ENCODE assay signal across 12 cellular contexts in the genomic region with DNA sequence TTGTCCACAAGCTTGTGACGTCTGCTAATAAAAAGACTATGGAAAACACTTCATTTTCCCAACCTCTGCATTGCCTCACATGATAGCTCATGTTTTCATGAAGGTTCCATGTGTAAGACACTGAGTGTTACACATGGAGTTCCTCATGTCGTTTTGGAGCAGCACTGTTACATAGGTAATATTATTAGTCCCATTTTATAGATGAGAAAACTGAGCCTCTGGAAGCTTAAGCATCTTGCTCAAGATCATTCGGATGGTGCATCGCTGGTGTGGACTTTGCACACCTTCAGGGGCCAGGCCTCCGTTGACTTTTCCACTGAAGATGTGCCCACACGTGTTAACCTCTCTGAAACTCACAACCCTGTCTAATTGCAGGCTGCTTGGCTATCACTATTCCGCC.
"Had no signal": no experiment of that assay in that cellular context is flagged by ENCODE, and none has a peak within 500 bp of the region (broad histone marks: within the 10 kb centered on the region; RNA-seq: fewer than 3 reads in every experiment).

No MANE protein-coding gene starts in this region.

- H3K9me3 ChIP-seq: esophagus muscularis mucosa, mucosa of descending colon, ovary, thoracic aorta, uterus had no signal

- H3K9me3 Mint-ChIP-seq: activated CD4-positive, alpha-beta memory T cell treated with anti-CD3 and anti-CD28 coated beads, Interleukin-2, amount 10 ng/mL, durations not matched to agents 7 days and 5 days; activated naive CD8-positive, alpha-beta T cell treated with anti-CD3 and anti-CD28 coated beads, Interleukin-2, amount 10 ng/mL, durations not matched to agents 7 days and 5 days; activated T-cell treated with anti-CD3 and anti-CD28 coated beads, Interleukin-2, amount 50 U/mL, for 72 hours; stimulated activated naive CD8-positive, alpha-beta T cell treated with anti-CD3 and anti-CD28 coated beads, Interleukin-15, amount 100 ng/mL, for 72 hours; T-helper 2 cell treated with Interferon-gamma antibody and Interleukin-4, amounts not matched to agents 5 μg/mL and 100 μg/mL, for 36 hours had no signal

- H3K27ac Mint-ChIP-seq: activated CD4-positive, alpha-beta memory T cell treated with anti-CD3 and anti-CD28 coated beads, Interleukin-2, amount 10 ng/mL, durations not matched to agents 7 days and 5 days; activated naive CD8-positive, alpha-beta T cell treated with anti-CD3 and anti-CD28 coated beads, Interleukin-2, amount 10 ng/mL, durations not matched to agents 7 days and 5 days; activated T-cell treated with anti-CD3 and anti-CD28 coated beads, Interleukin-2, amount 50 U/mL, for 72 hours; T-helper 2 cell treated with Interferon-gamma antibody and Interleukin-4, amounts not matched to agents 5 μg/mL and 100 μg/mL, for 36 hours had no signal

- H3K4me1 Mint-ChIP-seq: activated CD4-positive, alpha-beta memory T cell treated with anti-CD3 and anti-CD28 coated beads, Interleukin-2, amount 10 ng/mL, durations not matched to agents 7 days and 5 days had no signal

- H3K4me1 ChIP-seq: esophagus muscularis mucosa, uterus had no signal

- DNase-seq: activated CD4-positive, alpha-beta memory T cell treated with anti-CD3 and anti-CD28 coated beads, Interleukin-2, amount 10 ng/mL, durations not matched to agents 7 days and 5 days; activated naive CD8-positive, alpha-beta T cell treated with anti-CD3 and anti-CD28 coated beads, Interleukin-2, amount 10 ng/mL, durations not matched to agents 7 days and 5 days; anterior cingulate cortex; ovary; stimulated activated CD4-positive, alpha-beta T cell treated with anti-CD3 and anti-CD28 coated beads, Interleukin-4, amount 100 ng/mL, for 24 hours; stimulated activated naive CD8-positive, alpha-beta T cell treated with anti-CD3 and anti-CD28 coated beads, Interleukin-15, amount 100 ng/mL, for 72 hours; uterus had no signal

- H3K27me3 Mint-ChIP-seq: activated CD4-positive, alpha-beta memory T cell treated with anti-CD3 and anti-CD28 coated beads, Interleukin-2, amount 10 ng/mL, durations not matched to agents 7 days and 5 days; stimulated activated naive CD8-positive, alpha-beta T cell treated with anti-CD3 and anti-CD28 coated beads, Interleukin-15, amount 100 ng/mL, for 72 hours had no signal

- H3K36me3 Mint-ChIP-seq: activated naive CD8-positive, alpha-beta T cell treated with anti-CD3 and anti-CD28 coated beads, Interleukin-2, amount 10 ng/mL, durations not matched to agents 7 days and 5 days had no signal

- H3K4me3 ChIP-seq: esophagus muscularis mucosa, mucosa of descending colon, ovary, thoracic aorta, uterus had no signal

- H3K27ac ChIP-seq: esophagus muscularis mucosa, ovary, thoracic aorta, uterus had no signal

- H3K36me3 ChIP-seq: esophagus muscularis mucosa, ovary, thoracic aorta, uterus had no signal

- H3K27me3 ChIP-seq: ovary, uterus had no signal

- H3K4me3 Mint-ChIP-seq: activated CD4-positive, alpha-beta memory T cell treated with anti-CD3 and anti-CD28 coated beads, Interleukin-2, amount 10 ng/mL, durations not matched to agents 7 days and 5 days; activated naive CD8-positive, alpha-beta T cell treated with anti-CD3 and anti-CD28 coated beads, Interleukin-2, amount 10 ng/mL, durations not matched to agents 7 days and 5 days had no signal
